In the genomic region with DNA sequence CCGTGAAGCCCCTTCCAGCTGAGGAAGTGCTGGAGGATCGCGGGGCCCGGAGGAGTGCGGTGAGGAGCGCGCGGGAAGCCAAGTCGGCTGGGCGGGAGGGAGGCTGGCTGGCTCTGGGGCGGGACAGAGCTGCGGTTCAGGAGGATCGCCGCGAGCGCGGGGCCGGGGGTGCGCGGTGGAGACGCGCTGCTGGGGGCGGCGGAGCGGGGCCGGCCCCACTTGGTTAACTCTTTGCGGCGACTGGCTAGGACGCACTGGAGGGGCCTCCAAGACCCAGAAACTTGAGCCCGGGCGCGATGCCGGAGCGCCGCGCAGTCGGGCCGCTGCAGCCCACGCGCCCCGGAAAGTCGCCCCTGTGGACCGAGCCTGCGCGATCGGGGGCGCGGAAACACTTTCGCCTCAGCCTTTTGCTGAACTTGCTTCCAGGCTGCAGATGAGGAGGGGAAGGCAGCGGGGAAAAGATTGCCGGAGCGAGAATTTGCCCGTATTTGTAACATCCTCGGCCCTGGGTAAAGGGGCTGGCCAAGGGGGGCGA, we compare ENCODE assay signal across 8 cellular contexts. TPM values are rescaled to one million over a fixed set of nuclear protein-coding genes. Genes with fewer than 3 reads are reported as not detected.
DNase-seq lines count a peak whose midpoint lies in the region; ATAC-seq and TF ChIP-seq lines count a peak whose summit lies in the region.

No MANE protein-coding gene starts in this region.

- H3K9ac ChIP-seq in parathyroid adenoma, result peak overlapping the region; percentile 59

- peak; percentile 39 to 72 (median 45) for ATAC-seq in heart right ventricle

- peak overlapping the region; percentile 93 for H3K4me2 ChIP-seq in parathyroid adenoma (ENCODE audit: low read length)

- H3K4me3 Mint-ChIP-seq in activated naive CD8-positive, alpha-beta T cell, result peak overlapping the region; percentile 85

- H3K9me3 Mint-ChIP-seq in activated naive CD8-positive, alpha-beta T cell (ENCODE audit: low read depth), result no peaks in the 10 kb centered on the region

- no peak overlapping the region for H3K27ac Mint-ChIP-seq in activated naive CD8-positive, alpha-beta T cell

- H3K36me3 Mint-ChIP-seq in activated naive CD8-positive, alpha-beta T cell, result no peaks in the 10 kb centered on the region

- H3K4me1 ChIP-seq in heart right ventricle (peaks cover 5 to 42% (median 33%) of the 10 kb centered on the region in 9 donors), parathyroid adenoma (no peaks in the 10 kb centered on the region)

- WGBS in heart right ventricle, 2 donors, result 0 to 1% methylated on average over 55 of the region's 55 CpGs

- peak overlapping the region; percentile 78 for H3K4me3 ChIP-seq in HL-60 (replicated peaks; ENCODE audit: insufficient read depth, low read length)
- peak overlapping the region; percentile 66 to 93 (median 82) for H3K4me3 ChIP-seq in heart right ventricle
- peak overlapping the region; percentile 66 for H3K4me3 ChIP-seq in parathyroid adenoma (ENCODE audit: low read depth, low read length)

- H3K27me3 Mint-ChIP-seq in activated naive CD8-positive, alpha-beta T cell, result peaks cover 28% of the 10 kb centered on the region

- peak overlapping the region; percentile 98 for H2AFZ ChIP-seq in parathyroid adenoma

- H3K27me3 ChIP-seq in HL-60 (ENCODE audit: insufficient read depth, poor library complexity, severe bottlenecking), result no peaks in the 10 kb centered on the region
- H3K27me3 ChIP-seq in heart right ventricle, result no peaks in the 10 kb centered on the region
- H3K27me3 ChIP-seq in parathyroid adenoma (ENCODE audit: control insufficient read depth, insufficient read depth, low read length), result no peaks in the 10 kb centered on the region

- no peak for TF ChIP-seq CTCF in HL-60 (IDR thresholded peaks at IDR 0.05; ENCODE audit: insufficient read depth, low read length)
- no peak for TF ChIP-seq CTCF in heart right ventricle (IDR thresholded peaks at IDR 0.05)
- TF ChIP-seq CTCF in parathyroid adenoma (IDR thresholded peaks at IDR 0.05), result no peak

- peak overlapping the region; percentile 97 for H3K27ac ChIP-seq in HL-60 (replicated peaks)
- peak overlapping the region; percentile 76 to 97 (median 88) for H3K27ac ChIP-seq in heart right ventricle
- peak overlapping the region; percentile 63 for H3K27ac ChIP-seq in parathyroid adenoma

- peaks cover 12% of the 10 kb centered on the region for H3K4me1 Mint-ChIP-seq in activated naive CD8-positive, alpha-beta T cell (ENCODE audit: low read depth)

- intact Hi-C loops in heart right ventricle (cut with DNase I), result loop anchor here in 5 of 10 donors (2.0 to 10.0 kb wide), 2 partner anchors 88 kb away; a partner anchor contains a TSS

- H3K9me3 ChIP-seq in heart right ventricle (no peaks in the 10 kb centered on the region), parathyroid adenoma (ENCODE audit: control insufficient read depth, low read length) (no peaks in the 10 kb centered on the region)

- peak in 8 of 14 donors; percentile 56 to 88 (median 72) for DNase-seq in C1 segment of cervical spinal cord (lab: John Stamatoyannopoulos, UW)
- peak; percentile 27 for DNase-seq in GM19238 (ENCODE audit: insufficient read length, low spot score)
- peak in 1 of 2 experiments; percentile 44 for DNase-seq in HL-60 (ENCODE audit: low read depth in 1 of 2, low spot score in 1 of 2)
- DNase-seq in heart right ventricle, result peak; percentile 36 to 50
- no peak for DNase-seq in superior temporal gyrus (ENCODE audit: extremely low spot score)
- DNase-seq in HuH-7.5 (ENCODE audit: low spot score), result no peak

- H3K79me2 ChIP-seq in parathyroid adenoma, result no peaks in the 10 kb centered on the region

- H3K36me3 ChIP-seq in heart right ventricle (no peaks in the 10 kb centered on the region), parathyroid adenoma (ENCODE audit: control insufficient read depth, insufficient read depth, low read length) (no peaks in the 10 kb centered on the region)

RNA-seq across cellular contexts. Expression of a gene that starts 0.6 kb away (rescaled TPM):
- 10 to 100 TPM; 26.1 to 67.5 (median 44.5) TPM for total RNA-seq in heart right ventricle
- polyA plus RNA-seq in heart right ventricle, result 10 to 100 TPM; 26.3 to 56.3 TPM

Comparison
In these comparisons a context has a peak if more than half of its experiments do, and no peak if none do; other contexts are left out.
1. DNase-seq: peak in C1 segment of cervical spinal cord (8 of 14), GM19238 (single experiment) and heart right ventricle (2 of 2); none in superior temporal gyrus (single experiment) and HuH-7.5 (single experiment).
2. Peak in every context shown above with its lines, with median percentiles within 50 percentile points of each other: H3K27ac ChIP-seq and H3K4me3 ChIP-seq.